Comparison of ENCODE assay signal across 1 cellular context in the genomic region with DNA sequence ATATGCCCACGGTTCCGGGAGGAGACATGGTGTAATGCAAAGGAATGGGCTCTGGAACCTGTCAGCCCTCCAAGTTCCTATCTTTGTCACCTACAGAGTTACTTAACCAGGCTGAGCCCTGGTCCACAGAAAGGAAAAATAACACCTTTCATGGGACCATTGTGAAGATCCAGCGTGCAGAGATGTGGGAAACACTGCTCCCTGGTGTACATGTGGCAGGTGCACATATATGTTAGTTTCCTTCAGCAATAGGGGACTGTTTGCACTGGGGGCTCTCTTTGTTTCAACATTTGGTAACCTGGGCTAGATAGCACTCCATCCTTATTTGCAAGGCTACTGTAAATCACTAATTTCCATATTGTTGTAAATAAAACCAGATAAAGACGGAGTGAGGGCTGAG.
TF ChIP-seq lines count a peak whose summit lies in the region.

No MANE protein-coding gene starts in this region.

TF ChIP-seq in HCT116, 20 proteins besides CTCF, POLR2A, EP300 and RAD21 (continued from another document):
- TF ChIP-seq, protein P1, sequence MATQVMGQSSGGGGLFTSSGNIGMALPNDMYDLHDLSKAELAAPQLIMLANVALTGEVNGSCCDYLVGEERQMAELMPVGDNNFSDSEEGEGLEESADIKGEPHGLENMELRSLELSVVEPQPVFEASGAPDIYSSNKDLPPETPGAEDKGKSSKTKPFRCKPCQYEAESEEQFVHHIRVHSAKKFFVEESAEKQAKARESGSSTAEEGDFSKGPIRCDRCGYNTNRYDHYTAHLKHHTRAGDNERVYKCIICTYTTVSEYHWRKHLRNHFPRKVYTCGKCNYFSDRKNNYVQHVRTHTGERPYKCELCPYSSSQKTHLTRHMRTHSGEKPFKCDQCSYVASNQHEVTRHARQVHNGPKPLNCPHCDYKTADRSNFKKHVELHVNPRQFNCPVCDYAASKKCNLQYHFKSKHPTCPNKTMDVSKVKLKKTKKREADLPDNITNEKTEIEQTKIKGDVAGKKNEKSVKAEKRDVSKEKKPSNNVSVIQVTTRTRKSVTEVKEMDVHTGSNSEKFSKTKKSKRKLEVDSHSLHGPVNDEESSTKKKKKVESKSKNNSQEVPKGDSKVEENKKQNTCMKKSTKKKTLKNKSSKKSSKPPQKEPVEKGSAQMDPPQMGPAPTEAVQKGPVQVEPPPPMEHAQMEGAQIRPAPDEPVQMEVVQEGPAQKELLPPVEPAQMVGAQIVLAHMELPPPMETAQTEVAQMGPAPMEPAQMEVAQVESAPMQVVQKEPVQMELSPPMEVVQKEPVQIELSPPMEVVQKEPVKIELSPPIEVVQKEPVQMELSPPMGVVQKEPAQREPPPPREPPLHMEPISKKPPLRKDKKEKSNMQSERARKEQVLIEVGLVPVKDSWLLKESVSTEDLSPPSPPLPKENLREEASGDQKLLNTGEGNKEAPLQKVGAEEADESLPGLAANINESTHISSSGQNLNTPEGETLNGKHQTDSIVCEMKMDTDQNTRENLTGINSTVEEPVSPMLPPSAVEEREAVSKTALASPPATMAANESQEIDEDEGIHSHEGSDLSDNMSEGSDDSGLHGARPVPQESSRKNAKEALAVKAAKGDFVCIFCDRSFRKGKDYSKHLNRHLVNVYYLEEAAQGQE (IDR thresholded peaks at IDR 0.05; ENCODE audit: low read depth), result no peak
- TF ChIP-seq YY1 (IDR thresholded peaks at IDR 0.05; ENCODE audit: extremely low read depth, insufficient replicate concordance, low read depth, low read length) (no peak), JUND (IDR thresholded peaks at IDR 0.05) (no peak), ZNF274 (IDR thresholded peaks at IDR 0.05; ENCODE audit: low read depth, low read length) (no peak), ELF1 (IDR thresholded peaks at IDR 0.05; ENCODE audit: borderline replicate concordance, low read depth) (no peak), FOSL1 (IDR thresholded peaks at IDR 0.05; ENCODE audit: low read depth) (no peak)
